ENCODE assay signal across 8 cellular contexts in genomic region chr18:5894613-5895299, GRCh38. TPM values are rescaled to one million over a fixed set of nuclear protein-coding genes. Genes with fewer than 3 reads are reported as not detected.
A peak's percentile ranks its signal among the peaks of the same experiment; 100 is the strongest.
DNase-seq lines count a peak whose midpoint lies in the region; ATAC-seq and TF ChIP-seq lines count a peak whose summit lies in the region.

No MANE protein-coding gene starts in this region.

- ATAC-seq in activated B cell treated with CpG ODN at 0.5 μM for 24 hours (ENCODE audit: low read depth) (no peak), GM18870 (IDR thresholded peaks at IDR 0.05; ENCODE audit: unreplicated experiment) (no peak), HG03565 (IDR thresholded peaks at IDR 0.05; ENCODE audit: unreplicated experiment) (no peak)
- ATAC-seq in stimulated activated naive CD8-positive, alpha-beta T cell treated with anti-CD3 and anti-CD28 coated beads, Interleukin-15, amount 100 ng/mL, for 72 hours: no peak

- H3K36me3 Mint-ChIP-seq in activated B cell treated with CpG ODN at 0.5 μM for 24 hours (ENCODE audit: low read depth) (no peaks in the 10 kb centered on the region), immature natural killer cell (peaks cover 0 to 3% (median 0%) of the 10 kb centered on the region in 3 donors)

- H3K4me3 Mint-ChIP-seq in activated B cell treated with CpG ODN at 0.5 μM for 24 hours (peak overlapping the region; percentile 28), immature natural killer cell (peak overlapping the region; percentile 60 to 78 (median 73))
- H3K4me3 Mint-ChIP-seq in stimulated activated naive CD8-positive, alpha-beta T cell treated with anti-CD3 and anti-CD28 coated beads, Interleukin-15, amount 100 ng/mL, for 72 hours: peak overlapping the region; percentile 74 to 75

- POLR2A ChIA-PET in activated B cell treated with CpG ODN at 0.5 μM for 24 hours (lab: Charles Lee): no interaction called here

- H3K27me3 Mint-ChIP-seq in activated B cell treated with CpG ODN at 0.5 μM for 24 hours (peaks cover 47% of the 10 kb centered on the region), immature natural killer cell (ENCODE audit: low read depth in 3 of 3) (peaks cover 8 to 35% (median 18%) of the 10 kb centered on the region in 3 donors)
- H3K27me3 Mint-ChIP-seq in stimulated activated naive CD8-positive, alpha-beta T cell treated with anti-CD3 and anti-CD28 coated beads, Interleukin-15, amount 100 ng/mL, for 72 hours: peaks cover 87% of the 10 kb centered on the region

- CTCF ChIA-PET in activated B cell treated with CpG ODN at 0.5 μM for 24 hours (lab: Charles Lee): no interaction called here

- TF ChIP-seq CTCF in activated B cell treated with CpG ODN at 0.5 μM for 24 hours (IDR thresholded peaks at IDR 0.05): no peak

- H3K4me1 Mint-ChIP-seq in activated B cell treated with CpG ODN at 0.5 μM for 24 hours (peaks cover 21% of the 10 kb centered on the region), immature natural killer cell (peaks cover 11 to 14% of the 10 kb centered on the region in 2 donors)
- peaks cover 22% of the 10 kb centered on the region for H3K4me1 Mint-ChIP-seq in stimulated activated naive CD8-positive, alpha-beta T cell treated with anti-CD3 and anti-CD28 coated beads, Interleukin-15, amount 100 ng/mL, for 72 hours

- H3K27ac Mint-ChIP-seq in activated B cell treated with CpG ODN at 0.5 μM for 24 hours: no peak overlapping the region
- H3K27ac Mint-ChIP-seq in immature natural killer cell: peak overlapping the region in 1 of 6 donors; percentile 32
- H3K27ac Mint-ChIP-seq in stimulated activated naive CD8-positive, alpha-beta T cell treated with anti-CD3 and anti-CD28 coated beads, Interleukin-15, amount 100 ng/mL, for 72 hours: peak overlapping the region in 1 of 2 donors; percentile 25

- intact Hi-C loops in activated B cell treated with CpG ODN at 0.5 μM for 24 hours (cut with micrococcal nuclease): loop anchor here (10.0 kb wide), 1 partner anchor 110 kb away; no protein-coding TSS in a partner anchor

- H3K9me3 Mint-ChIP-seq in activated B cell treated with CpG ODN at 0.5 μM for 24 hours (no peaks in the 10 kb centered on the region), immature natural killer cell (no peaks in the 10 kb centered on the region)
- no peaks in the 10 kb centered on the region for H3K9me3 Mint-ChIP-seq in stimulated activated naive CD8-positive, alpha-beta T cell treated with anti-CD3 and anti-CD28 coated beads, Interleukin-15, amount 100 ng/mL, for 72 hours

- DNase-seq in NCI-H146 (lab: John Stamatoyannopoulos, UW) (peak; percentile 31), NCI-H146 treated with DMSO at 0.1 percent for 48 hours (lab: John Stamatoyannopoulos, UW; ENCODE audit: unreplicated experiment) (no peak), activated B cell treated with CpG ODN at 0.5 μM for 24 hours (peak; percentile 14), immature natural killer cell (no peak), HT-29 (ENCODE audit: low spot score) (no peak)
- DNase-seq in stimulated activated naive CD8-positive, alpha-beta T cell treated with anti-CD3 and anti-CD28 coated beads, Interleukin-15, amount 100 ng/mL, for 72 hours: peak in 1 of 2 donors; percentile 7

RNA-seq across cellular contexts. Expression of gene TMEM200C, which starts 0.6 kb away (rescaled TPM):
- not detected in 2 replicates for total RNA-seq in activated B cell treated with CpG ODN at 0.5 μM for 24 hours
- polyA plus RNA-seq in immature natural killer cell: not detected
- total RNA-seq in HT-29 (2014; rRNA removed; shearing (Covaris generic)): not detected in 2 replicates

Comparison
In these comparisons a context has a peak if more than half of its experiments do, and no peak if none do; other contexts are left out.
1. DNase-seq: peak in NCI-H146 (single experiment) and activated B cell treated with CpG ODN at 0.5 μM for 24 hours (single experiment); none in NCI-H146 treated with DMSO at 0.1 percent for 48 hours (single experiment), immature natural killer cell (0 of 3) and HT-29 (single experiment).
2. Peak in every context shown above with its lines, with median percentiles within 50 percentile points of each other: H3K4me3 Mint-ChIP-seq.